ENCODE assay signal across 1 cellular context in the genomic region with DNA sequence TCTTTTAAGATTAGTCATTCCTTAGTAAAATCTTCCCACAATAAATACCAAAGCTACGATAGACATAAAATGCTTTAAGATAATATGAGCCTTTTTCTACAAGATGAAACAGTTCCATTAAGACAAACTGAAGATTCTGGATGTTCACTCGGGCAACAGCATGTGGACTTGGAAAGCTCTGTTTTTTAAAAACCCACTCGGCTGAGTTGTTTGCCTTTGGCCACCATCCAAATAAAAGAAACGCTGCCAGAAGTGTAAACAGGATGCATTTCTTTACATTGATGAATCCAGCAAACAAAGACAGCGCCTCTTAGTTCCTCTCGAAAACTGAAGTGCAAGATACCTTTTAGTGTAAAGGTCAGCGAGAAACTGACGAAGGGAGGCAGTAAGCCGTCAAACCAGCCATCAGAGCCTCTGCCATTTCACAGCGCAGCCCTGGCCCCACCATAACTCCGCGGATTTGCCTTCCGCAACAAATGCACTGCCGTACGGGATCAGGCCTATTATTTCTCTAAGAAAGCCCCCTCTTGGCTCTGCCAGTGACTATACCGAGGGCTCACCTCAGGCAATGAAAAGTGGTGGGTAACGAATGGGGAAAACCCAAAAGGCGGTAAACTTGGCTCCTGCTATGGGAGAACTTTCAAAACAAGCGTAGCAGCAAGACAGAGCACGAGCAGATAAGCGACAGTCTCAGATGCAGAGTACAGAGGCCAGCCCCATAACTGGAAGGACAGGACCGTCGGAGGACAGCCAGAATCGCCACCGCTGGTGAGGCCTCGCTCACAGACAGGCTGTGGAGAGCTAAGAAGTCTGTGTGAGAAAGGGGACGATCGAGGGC.
TF ChIP-seq lines count a peak whose summit lies in the region.

No MANE protein-coding gene starts in this region.

TF ChIP-seq in WTC11, 78 proteins besides CTCF, POLR2A, EP300 and RAD21 (continued from another document):
- TF ChIP-seq, protein P1, sequence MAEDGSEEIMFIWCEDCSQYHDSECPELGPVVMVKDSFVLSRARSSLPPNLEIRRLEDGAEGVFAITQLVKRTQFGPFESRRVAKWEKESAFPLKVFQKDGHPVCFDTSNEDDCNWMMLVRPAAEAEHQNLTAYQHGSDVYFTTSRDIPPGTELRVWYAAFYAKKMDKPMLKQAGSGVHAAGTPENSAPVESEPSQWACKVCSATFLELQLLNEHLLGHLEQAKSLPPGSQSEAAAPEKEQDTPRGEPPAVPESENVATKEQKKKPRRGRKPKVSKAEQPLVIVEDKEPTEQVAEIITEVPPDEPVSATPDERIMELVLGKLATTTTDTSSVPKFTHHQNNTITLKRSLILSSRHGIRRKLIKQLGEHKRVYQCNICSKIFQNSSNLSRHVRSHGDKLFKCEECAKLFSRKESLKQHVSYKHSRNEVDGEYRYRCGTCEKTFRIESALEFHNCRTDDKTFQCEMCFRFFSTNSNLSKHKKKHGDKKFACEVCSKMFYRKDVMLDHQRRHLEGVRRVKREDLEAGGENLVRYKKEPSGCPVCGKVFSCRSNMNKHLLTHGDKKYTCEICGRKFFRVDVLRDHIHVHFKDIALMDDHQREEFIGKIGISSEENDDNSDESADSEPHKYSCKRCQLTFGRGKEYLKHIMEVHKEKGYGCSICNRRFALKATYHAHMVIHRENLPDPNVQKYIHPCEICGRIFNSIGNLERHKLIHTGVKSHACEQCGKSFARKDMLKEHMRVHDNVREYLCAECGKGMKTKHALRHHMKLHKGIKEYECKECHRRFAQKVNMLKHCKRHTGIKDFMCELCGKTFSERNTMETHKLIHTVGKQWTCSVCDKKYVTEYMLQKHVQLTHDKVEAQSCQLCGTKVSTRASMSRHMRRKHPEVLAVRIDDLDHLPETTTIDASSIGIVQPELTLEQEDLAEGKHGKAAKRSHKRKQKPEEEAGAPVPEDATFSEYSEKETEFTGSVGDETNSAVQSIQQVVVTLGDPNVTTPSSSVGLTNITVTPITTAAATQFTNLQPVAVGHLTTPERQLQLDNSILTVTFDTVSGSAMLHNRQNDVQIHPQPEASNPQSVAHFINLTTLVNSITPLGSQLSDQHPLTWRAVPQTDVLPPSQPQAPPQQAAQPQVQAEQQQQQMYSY (CRISPR knock-in tag; IDR thresholded peaks at IDR 0.05): no peak
- TF ChIP-seq GTF2I (CRISPR knock-in tag; conservative IDR thresholded peaks at IDR 0.05) (no peak), AR (CRISPR knock-in tag; IDR thresholded peaks at IDR 0.05) (no peak), RORB (CRISPR knock-in tag; IDR thresholded peaks at IDR 0.05) (no peak), CBFB (CRISPR knock-in tag; IDR thresholded peaks at IDR 0.05; ENCODE audit: low read depth) (no peak), PREB (CRISPR knock-in tag; IDR thresholded peaks at IDR 0.05; ENCODE audit: borderline replicate concordance) (no peak), TP53 (CRISPR knock-in tag; IDR thresholded peaks at IDR 0.05) (no peak), ZNF232 (CRISPR knock-in tag; IDR thresholded peaks at IDR 0.05) (no peak)
- TF ChIP-seq, protein P2, sequence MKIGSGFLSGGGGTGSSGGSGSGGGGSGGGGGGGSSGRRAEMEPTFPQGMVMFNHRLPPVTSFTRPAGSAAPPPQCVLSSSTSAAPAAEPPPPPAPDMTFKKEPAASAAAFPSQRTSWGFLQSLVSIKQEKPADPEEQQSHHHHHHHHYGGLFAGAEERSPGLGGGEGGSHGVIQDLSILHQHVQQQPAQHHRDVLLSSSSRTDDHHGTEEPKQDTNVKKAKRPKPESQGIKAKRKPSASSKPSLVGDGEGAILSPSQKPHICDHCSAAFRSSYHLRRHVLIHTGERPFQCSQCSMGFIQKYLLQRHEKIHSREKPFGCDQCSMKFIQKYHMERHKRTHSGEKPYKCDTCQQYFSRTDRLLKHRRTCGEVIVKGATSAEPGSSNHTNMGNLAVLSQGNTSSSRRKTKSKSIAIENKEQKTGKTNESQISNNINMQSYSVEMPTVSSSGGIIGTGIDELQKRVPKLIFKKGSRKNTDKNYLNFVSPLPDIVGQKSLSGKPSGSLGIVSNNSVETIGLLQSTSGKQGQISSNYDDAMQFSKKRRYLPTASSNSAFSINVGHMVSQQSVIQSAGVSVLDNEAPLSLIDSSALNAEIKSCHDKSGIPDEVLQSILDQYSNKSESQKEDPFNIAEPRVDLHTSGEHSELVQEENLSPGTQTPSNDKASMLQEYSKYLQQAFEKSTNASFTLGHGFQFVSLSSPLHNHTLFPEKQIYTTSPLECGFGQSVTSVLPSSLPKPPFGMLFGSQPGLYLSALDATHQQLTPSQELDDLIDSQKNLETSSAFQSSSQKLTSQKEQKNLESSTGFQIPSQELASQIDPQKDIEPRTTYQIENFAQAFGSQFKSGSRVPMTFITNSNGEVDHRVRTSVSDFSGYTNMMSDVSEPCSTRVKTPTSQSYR (CRISPR knock-in tag; IDR thresholded peaks at IDR 0.05): no peak
- TF ChIP-seq, protein P3, sequence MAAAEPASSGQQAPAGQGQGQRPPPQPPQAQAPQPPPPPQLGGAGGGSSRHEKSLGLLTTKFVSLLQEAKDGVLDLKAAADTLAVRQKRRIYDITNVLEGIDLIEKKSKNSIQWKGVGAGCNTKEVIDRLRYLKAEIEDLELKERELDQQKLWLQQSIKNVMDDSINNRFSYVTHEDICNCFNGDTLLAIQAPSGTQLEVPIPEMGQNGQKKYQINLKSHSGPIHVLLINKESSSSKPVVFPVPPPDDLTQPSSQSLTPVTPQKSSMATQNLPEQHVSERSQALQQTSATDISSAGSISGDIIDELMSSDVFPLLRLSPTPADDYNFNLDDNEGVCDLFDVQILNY (CRISPR knock-in tag; IDR thresholded peaks at IDR 0.05): no peak
